Comparison of ENCODE assay signal across 8 cellular contexts in the genomic region with DNA sequence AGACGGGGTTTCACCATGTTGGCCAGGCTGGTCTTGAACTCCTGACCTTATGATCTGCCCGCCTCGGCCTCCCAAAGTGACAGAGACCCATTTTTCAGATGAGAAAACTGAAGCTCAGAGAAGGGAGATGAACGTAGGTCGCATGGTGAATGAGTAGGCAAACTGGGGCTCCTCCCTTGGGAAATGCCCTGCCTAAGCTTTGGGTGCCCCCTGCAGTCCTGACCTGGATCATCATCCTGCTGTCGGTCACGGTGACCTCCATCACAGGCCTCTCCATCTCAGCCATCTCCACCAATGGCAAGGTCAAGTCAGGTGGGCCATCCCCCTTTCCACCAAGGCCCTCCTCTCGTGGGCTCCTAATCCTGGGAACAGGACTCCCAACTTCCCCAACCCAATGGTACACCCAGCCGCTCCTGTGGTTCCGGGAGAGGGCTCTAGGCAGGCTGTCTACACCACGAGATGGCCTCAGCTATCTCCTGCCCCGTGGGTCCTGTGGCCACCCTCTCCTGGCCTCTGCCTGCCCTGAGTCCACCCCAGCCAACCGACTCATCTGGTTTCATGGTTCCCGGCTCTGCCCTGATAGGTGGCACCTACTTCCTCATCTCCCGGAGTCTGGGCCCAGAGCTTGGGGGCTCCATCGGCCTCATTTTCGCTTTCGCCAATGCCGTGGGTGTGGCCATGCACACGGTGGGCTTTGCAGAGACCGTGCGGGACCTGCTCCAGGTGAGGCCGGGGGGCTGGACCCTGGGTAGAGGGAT. TPM values are rescaled to one million over a fixed set of nuclear protein-coding genes. Genes with fewer than 3 reads are reported as not detected.
DNase-seq lines count a peak whose midpoint lies in the region; ATAC-seq, FAIRE-seq and TF ChIP-seq lines count a peak whose summit lies in the region.

No MANE protein-coding gene starts in this region.

- no peaks in the 10 kb centered on the region for H3K36me3 ChIP-seq in A673 (ENCODE audit: insufficient read depth, low read length, poor library complexity, severe bottlenecking)

- intact Hi-C loops in A673 (cut with micrococcal nuclease; ENCODE audit: unreplicated experiment), result loop anchor here (5.0 kb wide), 1 partner anchor 298 kb away; no protein-coding TSS in a partner anchor

- no peak for FAIRE-seq in RCC 7860 (lab: Jason Lieb, UNC)

- no peak overlapping the region for H3K27ac ChIP-seq in A673 (ENCODE audit: low read depth, low read length, poor library complexity, severe bottlenecking)

- in situ Hi-C loops in GM13977 (cut with MboI; ENCODE audit: low pct_unique_long_range_greater_than_20kb, low sequenced_read_pairs, unreplicated experiment), result loop anchor here (10.0 kb wide), 2 partner anchors 85 to 175 kb away; no protein-coding TSS in a partner anchor

- CTCF ChIA-PET in A673 (lab: Charles Lee), result interaction anchor here (0.9 kb wide), 1 partner anchor 82 kb away, joined by 6 read pairs; no protein-coding TSS in a partner anchor

- TF ChIP-seq CTCF in A673 (conservative IDR thresholded peaks at IDR 0.05; ENCODE audit: low read depth, low read length), result 0 out of 2 replicates have a peak, but pooled peaks have one; percentile 27
- peak; percentile 36 for TF ChIP-seq CTCF in GM13977 (IDR thresholded peaks at IDR 0.05; ENCODE audit: extremely low read depth, insufficient read depth, missing control alignments)
- TF ChIP-seq CTCF in fibroblast of villous mesenchyme (IDR thresholded peaks at IDR 0.05; ENCODE audit: insufficient read depth, low read depth, low read length), result peak; percentile 42

- H3K27me3 ChIP-seq in A673 (replicated peaks; ENCODE audit: insufficient read depth, low read depth, low read length, poor library complexity), result no peaks in the 10 kb centered on the region

- ATAC-seq in GM21786 (IDR thresholded peaks at IDR 0.05; ENCODE audit: unreplicated experiment) (no peak), GM19324 (IDR thresholded peaks at IDR 0.05; ENCODE audit: low FRiP score, unreplicated experiment) (no peak)

- POLR2A ChIA-PET in A673 (lab: Charles Lee; ENCODE audit: low non-redundant PET), result no interaction called here

- DNase-seq in A673 (ENCODE audit: low spot score), result peak; percentile 31
- DNase-seq in GM13977 (ENCODE audit: low spot score), result peak; percentile 59
- DNase-seq in RCC 7860 (ENCODE audit: low spot score), result peak; percentile 38
- DNase-seq in fibroblast of villous mesenchyme (ENCODE audit: low read depth), result no peak
- no peak for DNase-seq in C1 segment of cervical spinal cord (lab: John Stamatoyannopoulos, UW)
- DNase-seq in superior temporal gyrus (ENCODE audit: extremely low spot score), result no peak

- H3K9me3 ChIP-seq in A673 (ENCODE audit: low read depth, low read length, poor library complexity, severe bottlenecking), result no peaks in the 10 kb centered on the region

- no peak overlapping the region for H3K4me3 ChIP-seq in A673 (ENCODE audit: low read depth, low read length, poor library complexity, severe bottlenecking)
- no peak overlapping the region for H3K4me3 ChIP-seq in fibroblast of villous mesenchyme (ENCODE audit: low read depth, low read length)

- no peaks in the 10 kb centered on the region for H3K4me1 ChIP-seq in A673 (ENCODE audit: insufficient read depth, low read length, poor library complexity, severe bottlenecking)

- BruUV-seq in A673 (replicated peaks; lab: Mats Ljungman, UMichigan), result no TSS peak

RNA-seq across cellular contexts. Expression of a gene that starts 4.7 kb away (rescaled TPM):
- total RNA-seq in A673 (2021), result not detected in 2 replicates
- not detected in 2 replicates for total RNA-seq in fibroblast of villous mesenchyme

Comparison
In these comparisons a context has a peak if more than half of its experiments do, and no peak if none do; other contexts are left out.
1. DNase-seq: peak in A673 (single experiment), GM13977 (single experiment) and RCC 7860 (single experiment); none in fibroblast of villous mesenchyme (single experiment), C1 segment of cervical spinal cord (0 of 14) and superior temporal gyrus (single experiment).
2. Peak in every context shown above with its lines, with median percentiles within 50 percentile points of each other: CTCF ChIP-seq.